In genomic region chr20:2801459-2801728, GRCh38 we compare ENCODE assay signal across 8 cellular contexts. TPM values are rescaled to one million over a fixed set of nuclear protein-coding genes. Genes with fewer than 3 reads are reported as not detected.
A peak's percentile ranks its signal among the peaks of the same experiment; 100 is the strongest.
DNase-seq lines count a peak whose midpoint lies in the region; ATAC-seq and TF ChIP-seq lines count a peak whose summit lies in the region.

No MANE protein-coding gene starts in this region.

- H3K79me2 ChIP-seq in PC-3 (ENCODE audit: low read length): no peaks in the 10 kb centered on the region

- H3K27ac Mint-ChIP-seq in stimulated activated naive CD8-positive, alpha-beta T cell treated with anti-CD3 and anti-CD28 coated beads, Interleukin-15, Interleukin-2, amounts not matched to agents 100 ng/mL and 50 ng/mL, for 24 hours: no peak overlapping the region
- H3K27ac Mint-ChIP-seq in T-helper 17 cell: no peak overlapping the region

- TF ChIP-seq CTCF in PC-3 (conservative IDR thresholded peaks at IDR 0.05; ENCODE audit: low read depth, low read length): no peak

- CTCF ChIA-PET in PC-3 (lab: Charles Lee): no interaction called here

- H3K27me3 ChIP-seq in PC-3 (ENCODE audit: low read length): no peaks in the 10 kb centered on the region

- H3K27ac ChIP-seq in PC-3 (ENCODE audit: low read length): no peak overlapping the region

- H3K9me2 ChIP-seq in PC-3 (replicated peaks; ENCODE audit: low read length): no peaks in the 10 kb centered on the region

- no peaks in the 10 kb centered on the region for H4K20me1 ChIP-seq in PC-3 (ENCODE audit: low read length)

- ATAC-seq in stimulated activated naive CD8-positive, alpha-beta T cell treated with anti-CD3 and anti-CD28 coated beads, Interleukin-15, Interleukin-2, amounts not matched to agents 100 U/mL and 50 U/mL, for 24 hours: no peak
- ATAC-seq in T-helper 17 cell: no peak
- ATAC-seq in PC-3: no peak

- H3K9me3 ChIP-seq in T-helper 17 cell (ENCODE audit: control insufficient read depth, low read length, poor library complexity, severe bottlenecking) (no peaks in the 10 kb centered on the region), iPS-18c (ENCODE audit: control insufficient read depth, insufficient read depth, low read length) (peaks cover 3% of the 10 kb centered on the region), PC-3 (ENCODE audit: low read length) (no peaks in the 10 kb centered on the region)

- BruUV-seq in PC-3 (replicated peaks; lab: Mats Ljungman, UMichigan): no TSS peak

- peak overlapping the region; percentile 73 for H3K4me3 Mint-ChIP-seq in stimulated activated naive CD8-positive, alpha-beta T cell treated with anti-CD3 and anti-CD28 coated beads, Interleukin-15, Interleukin-2, amounts not matched to agents 100 ng/mL and 50 ng/mL, for 24 hours
- H3K4me3 Mint-ChIP-seq in T-helper 17 cell: peak overlapping the region; percentile 92

- H3K4me1 Mint-ChIP-seq in stimulated activated naive CD8-positive, alpha-beta T cell treated with anti-CD3 and anti-CD28 coated beads, Interleukin-15, Interleukin-2, amounts not matched to agents 100 ng/mL and 50 ng/mL, for 24 hours (ENCODE audit: low read depth): peaks cover 27% of the 10 kb centered on the region
- peaks cover 32% of the 10 kb centered on the region for H3K4me1 Mint-ChIP-seq in T-helper 17 cell

- no peak overlapping the region for H3K9ac ChIP-seq in PC-3 (ENCODE audit: low read length)

- H3K36me3 ChIP-seq in PC-3 (ENCODE audit: low read depth, low read length): no peaks in the 10 kb centered on the region

- no peak overlapping the region for H3K4me2 ChIP-seq in PC-3 (ENCODE audit: low read length)

- DNase-seq in stimulated activated naive CD8-positive, alpha-beta T cell treated with anti-CD3 and anti-CD28 coated beads, Interleukin-15, Interleukin-2, amounts not matched to agents 100 U/mL and 50 U/mL, for 24 hours: no peak
- DNase-seq in T-helper 17 cell (no peak), SW480 (ENCODE audit: low spot score) (no peak), posterior vena cava (ENCODE audit: low spot score) (no peak), PC-3 (no peak), COLO829 (ENCODE audit: low spot score) (no peak)

- H3K4me3 ChIP-seq in iPS-18c (ENCODE audit: insufficient read depth, low read depth, low read length) (peak overlapping the region; percentile 48), PC-3 (ENCODE audit: low read length) (no peak overlapping the region)

- H3K36me3 Mint-ChIP-seq in stimulated activated naive CD8-positive, alpha-beta T cell treated with anti-CD3 and anti-CD28 coated beads, Interleukin-15, Interleukin-2, amounts not matched to agents 100 ng/mL and 50 ng/mL, for 24 hours (ENCODE audit: low read depth): peaks cover 4% of the 10 kb centered on the region
- peaks cover 17% of the 10 kb centered on the region for H3K36me3 Mint-ChIP-seq in T-helper 17 cell (ENCODE audit: low read depth)

- H3K9me3 Mint-ChIP-seq in stimulated activated naive CD8-positive, alpha-beta T cell treated with anti-CD3 and anti-CD28 coated beads, Interleukin-15, Interleukin-2, amounts not matched to agents 100 ng/mL and 50 ng/mL, for 24 hours: no peaks in the 10 kb centered on the region

- intact Hi-C loops in posterior vena cava (cut with DNase I) (no loop called here), PC-3 (cut with micrococcal nuclease) (no loop called here)

- no peaks in the 10 kb centered on the region for H3F3A ChIP-seq in PC-3 (ENCODE audit: low read length, unreplicated experiment)

- no peaks in the 10 kb centered on the region for H3K4me1 ChIP-seq in PC-3 (ENCODE audit: insufficient read depth, low read length)

- H2AFZ ChIP-seq in PC-3 (ENCODE audit: low read length): no peak overlapping the region

- H3K27me3 Mint-ChIP-seq in stimulated activated naive CD8-positive, alpha-beta T cell treated with anti-CD3 and anti-CD28 coated beads, Interleukin-15, Interleukin-2, amounts not matched to agents 100 ng/mL and 50 ng/mL, for 24 hours: peaks cover 62% of the 10 kb centered on the region
- H3K27me3 Mint-ChIP-seq in T-helper 17 cell: peaks cover 85% of the 10 kb centered on the region

- POLR2A ChIA-PET in PC-3 (lab: Charles Lee; ENCODE audit: unreplicated experiment): no interaction called here

RNA-seq across cellular contexts. Expression of gene CPXM1, which starts 1.0 kb away (rescaled TPM):
- total RNA-seq in T-helper 17 cell (under 1 TPM; 0.12 to 0.23 TPM), posterior vena cava (10 to 100 TPM in 1 of 2 donors, 1 to 10 TPM in 1; 9.6 to 36.6 TPM), PC-3 (2014; rRNA removed) (not detected in 2 replicates)

RNA-seq across cellular contexts. Expression of gene C20orf141, which starts 13.4 kb away (rescaled TPM):
- not detected for total RNA-seq in T-helper 17 cell
- total RNA-seq in posterior vena cava: not detected
- total RNA-seq in PC-3 (2014; rRNA removed): not detected in 2 replicates

RNA-seq across cellular contexts. Expression of gene TMEM239, which starts 14.8 kb away (rescaled TPM):
- total RNA-seq in T-helper 17 cell: not detected
- total RNA-seq in posterior vena cava: not detected
- 0.04 TPM in 1 of 2 replicates, not detected in the other for total RNA-seq in PC-3 (2014; rRNA removed)

RNA-seq across cellular contexts. Expression of gene PCED1A, which starts 39.1 kb away (rescaled TPM):
- total RNA-seq in T-helper 17 cell (10 to 100 TPM; 45.8 to 47.0 TPM), posterior vena cava (10 to 100 TPM; 20.1 to 24.8 TPM), PC-3 (2014; rRNA removed) (21.9 and 29.8 TPM in 2 replicates)

RNA-seq across cellular contexts. Expression of gene VPS16, which starts 39.2 kb away (rescaled TPM):
- 10 to 100 TPM; 41.9 to 42.9 TPM for total RNA-seq in T-helper 17 cell
- 10 to 100 TPM; 32.3 to 33.1 TPM for total RNA-seq in posterior vena cava
- total RNA-seq in PC-3 (2014; rRNA removed): 40.3 and 49.9 TPM in 2 replicates

Comparison
In these comparisons a context has a peak if more than half of its experiments do, and no peak if none do; other contexts are left out.
1. RNA of gene CPXM1, which starts 1.0 kb away (total RNA-seq): 9.6 to 36.6 TPM in posterior vena cava; 0.12 to 0.23 TPM in T-helper 17 cell and not detected in PC-3; every median in the first group is over 4 times any median in the second.